18 cellular contexts compared by ENCODE assay signal in genomic region chr6:44734886-44735630, GRCh38.
A peak's percentile ranks its signal among the peaks of the same experiment; 100 is the strongest.
DNase-seq lines count a peak whose midpoint lies in the region; ATAC-seq lines count a peak whose summit lies in the region.
"Had no signal": no experiment of that assay in that cellular context is flagged by ENCODE, and none has a peak within 500 bp of the region (broad histone marks: within the 10 kb centered on the region; RNA-seq: fewer than 3 reads in every experiment).

No MANE protein-coding gene starts in this region.

- ATAC-seq in GM18868 (IDR thresholded peaks at IDR 0.05; ENCODE audit: unreplicated experiment) (peak; percentile 20), GM21825 (IDR thresholded peaks at IDR 0.05; ENCODE audit: unreplicated experiment) (peak; percentile 25), HG03521 (IDR thresholded peaks at IDR 0.05; ENCODE audit: unreplicated experiment) (peak; percentile 9)
- ATAC-seq: lower lobe of right lung had no signal

- H3K79me1 ChIP-seq in mesenchymal stem cell (replicated peaks; ENCODE audit: low read length, poor library complexity, severe bottlenecking) (no peaks in the 10 kb centered on the region), neuronal stem cell (ENCODE audit: low read depth, low read length) (no peaks in the 10 kb centered on the region)

- H2AK5ac ChIP-seq in mesenchymal stem cell (ENCODE audit: low read length, severe bottlenecking): no peak overlapping the region
- H2AK5ac ChIP-seq in neuronal stem cell (ENCODE audit: low read depth, low read length): no peak overlapping the region

- H4K91ac ChIP-seq in mesenchymal stem cell (ENCODE audit: low read length) (no peak overlapping the region), neuronal stem cell (ENCODE audit: low read depth, low read length, poor library complexity) (no peak overlapping the region)

- no peak overlapping the region for H3K14ac ChIP-seq in mesenchymal stem cell (ENCODE audit: low read length in 2 of 2)
- no peak overlapping the region for H3K14ac ChIP-seq in neuronal stem cell (ENCODE audit: low read length)

- H3K9me3 ChIP-seq in mesenchymal stem cell (ENCODE audit: control insufficient read depth, low read length) (no peaks in the 10 kb centered on the region), neuronal stem cell (replicated peaks in 1 of 2; ENCODE audit: control insufficient read depth in 2 of 2, insufficient read depth in 1 of 2, low read depth in 1 of 2, low read length in 2 of 2) (no peaks in the 10 kb centered on the region)
- H3K9me3 ChIP-seq: lower lobe of right lung, testis had no signal

- H3K4me2 ChIP-seq in mesenchymal stem cell (ENCODE audit: low read length, poor library complexity, severe bottlenecking) (no peak overlapping the region), neuronal stem cell (ENCODE audit: insufficient read depth, low read length, poor library complexity, severe bottlenecking) (no peak overlapping the region)

- H3K18ac ChIP-seq in mesenchymal stem cell (ENCODE audit: low read depth in 1 of 2, low read length in 2 of 2): no peak overlapping the region
- no peak overlapping the region for H3K18ac ChIP-seq in neuronal stem cell (ENCODE audit: low read length)

- no peak overlapping the region for H4K8ac ChIP-seq in mesenchymal stem cell (ENCODE audit: low read length)
- H4K8ac ChIP-seq in neuronal stem cell (ENCODE audit: low read depth, low read length): no peak overlapping the region

- H2BK120ac ChIP-seq in mesenchymal stem cell (ENCODE audit: low read depth, low read length) (no peak overlapping the region), neuronal stem cell (ENCODE audit: low read depth, low read length) (no peak overlapping the region)

- no peak overlapping the region for H2BK5ac ChIP-seq in mesenchymal stem cell (ENCODE audit: low read depth, low read length, poor library complexity, severe bottlenecking)
- H2BK5ac ChIP-seq in neuronal stem cell (ENCODE audit: low read length): no peak overlapping the region

- H2AFZ ChIP-seq in mesenchymal stem cell (ENCODE audit: low read depth, low read length): no peak overlapping the region
- H2AFZ ChIP-seq in neuronal stem cell (ENCODE audit: low read length): no peak overlapping the region

- DNase-seq in mesenchymal stem cell: no peak
- no peak for DNase-seq in DMS53 treated with DMSO at 0.1 percent for 48 hours (lab: John Stamatoyannopoulos, UW; ENCODE audit: unreplicated experiment)
- no peak for DNase-seq in stimulated activated CD4-positive, alpha-beta T cell treated with anti-CD3 and anti-CD28 coated beads, Interleukin-15, amount 100 ng/mL, for 24 hours
- no peak for DNase-seq in SHP77 (lab: John Stamatoyannopoulos, UW)
- no peak for DNase-seq in neuronal stem cell (ENCODE audit: low spot score)
- DNase-seq: H7; lower lobe of right lung; naive B cell; NCI-H1436 treated with DMSO at 0.1 percent for 48 hours; NCI-H2171 treated with DMSO at 0.1 percent for 48 hours; NCI-H774; posterior cingulate gyrus; stimulated activated CD4-positive, alpha-beta T cell treated with anti-CD3 and anti-CD28 coated beads, Interleukin-4, amount 100 ng/mL, for 4 hours; testis had no signal

- H3K4me1 ChIP-seq in mesenchymal stem cell (ENCODE audit: control insufficient read depth, insufficient read depth, low read depth, low read length) (peaks cover 34% of the 10 kb centered on the region), neuronal stem cell (ENCODE audit: control insufficient read depth in 2 of 2, insufficient read depth in 1 of 2, low read depth in 1 of 2, low read length in 2 of 2) (peaks cover 11 to 18% of the 10 kb centered on the region in 2 donors)

- WGBS in mesenchymal stem cell: 89% methylated on average over 5 of the region's 5 CpGs
- WGBS in neuronal stem cell (ENCODE audit: extremely low coverage in 2 of 2, insufficient read length in 2 of 2, insufficient replicate concordance in 1 of 2), 2 donors: no CpG with 5 or more reads among the region's 5 CpGs

- no peaks in the 10 kb centered on the region for H3K27me3 ChIP-seq in mesenchymal stem cell (ENCODE audit: control insufficient read depth in 1 of 2, insufficient read depth in 1 of 2, low read length in 2 of 2)
- no peaks in the 10 kb centered on the region for H3K27me3 ChIP-seq in neuronal stem cell (ENCODE audit: control insufficient read depth in 3 of 3, insufficient read depth in 3 of 3, low read depth in 1 of 3, low read length in 3 of 3)
- H3K27me3 ChIP-seq: testis had no signal

- H3K27ac ChIP-seq in mesenchymal stem cell (ENCODE audit: low read length, poor library complexity, severe bottlenecking): peak overlapping the region; percentile 12
- H3K27ac ChIP-seq in neuronal stem cell (replicated peaks; ENCODE audit: low read length): no peak overlapping the region
- H3K27ac ChIP-seq: lower lobe of right lung, testis had no signal

- no peak overlapping the region for H2BK12ac ChIP-seq in mesenchymal stem cell (ENCODE audit: low read length in 2 of 2)
- H2BK12ac ChIP-seq in neuronal stem cell (ENCODE audit: low read length): no peak overlapping the region

- no peak overlapping the region for H3K4me3 ChIP-seq in mesenchymal stem cell (ENCODE audit: insufficient read depth in 1 of 2, low read depth in 1 of 2, low read length in 2 of 2)
- no peak overlapping the region for H3K4me3 ChIP-seq in neuronal stem cell (ENCODE audit: low read length in 2 of 2)
- H3K4me3 ChIP-seq: lower lobe of right lung, skin epidermis, testis had no signal

- H3K4ac ChIP-seq in mesenchymal stem cell (ENCODE audit: low read depth in 1 of 2, low read length in 2 of 2): no peak overlapping the region
- H3K4ac ChIP-seq in neuronal stem cell (ENCODE audit: low read length): no peak overlapping the region

- peak overlapping the region; percentile 18 for H3K9ac ChIP-seq in mesenchymal stem cell (ENCODE audit: low read length)
- no peak overlapping the region for H3K9ac ChIP-seq in neuronal stem cell (ENCODE audit: low read depth, low read length, poor library complexity)

- H3K36me3 ChIP-seq in mesenchymal stem cell (ENCODE audit: control insufficient read depth in 1 of 2, insufficient read depth in 2 of 2, low read depth in 1 of 2, low read length in 2 of 2): no peaks in the 10 kb centered on the region
- H3K36me3 ChIP-seq in neuronal stem cell (replicated peaks in 1 of 2; ENCODE audit: control insufficient read depth in 2 of 2, insufficient read depth in 2 of 2, low read length in 2 of 2): no peaks in the 10 kb centered on the region
- H3K36me3 ChIP-seq: lower lobe of right lung had no signal

- no peak overlapping the region for H2BK15ac ChIP-seq in mesenchymal stem cell (ENCODE audit: low read depth, poor library complexity, severe bottlenecking)
- H2BK15ac ChIP-seq in neuronal stem cell (ENCODE audit: low read length): no peak overlapping the region

- H3K23ac ChIP-seq in mesenchymal stem cell (ENCODE audit: low read length in 2 of 2) (no peak overlapping the region), neuronal stem cell (ENCODE audit: low read depth, low read length, poor library complexity) (no peak overlapping the region)
